Comparison of ENCODE assay signal across 11 cellular contexts in genomic region chr16:85315871-85316270, GRCh38.
A peak's percentile ranks its signal among the peaks of the same experiment; 100 is the strongest.
DNase-seq lines count a peak whose midpoint lies in the region; ATAC-seq and TF ChIP-seq lines count a peak whose summit lies in the region.
"Had no signal": no experiment of that assay in that cellular context is flagged by ENCODE, and none has a peak within 500 bp of the region (broad histone marks: within the 10 kb centered on the region; RNA-seq: fewer than 3 reads in every experiment).

No MANE protein-coding gene starts in this region.

- H3K4me3 ChIP-seq in BLaER1 treated with 17β-estradiol and CSF1 and Interleukin-3, amounts not matched to agents 10 nM and 100 nM: no peak overlapping the region
- H3K4me3 ChIP-seq in Panc1 (ENCODE audit: low read depth in 2 of 2, low read length in 2 of 2) (no peak overlapping the region), gastrocnemius medialis (no peak overlapping the region), heart left ventricle (no peak overlapping the region)

- in situ Hi-C loops in Panc1 (cut with HindIII; ENCODE audit: low pct_unique_long_range_greater_than_20kb, low sequenced_read_pairs) (no loop called here), gastrocnemius medialis (cut with MboI; ENCODE audit: low sequenced_read_pairs in 4 of 4) (no loop called here)

- WGBS in heart left ventricle, 4 donors: 93 to 94% (median 94%) methylated on average over 14 of the region's 14 CpGs

- no peak overlapping the region for H3K9ac ChIP-seq in BLaER1 treated with 17β-estradiol and CSF1 and Interleukin-3, amounts not matched to agents 10 nM and 100 nM
- H3K9ac ChIP-seq: SK-N-SH had no signal

- no peak overlapping the region for H3K27ac ChIP-seq in BLaER1 treated with 17β-estradiol and CSF1 and Interleukin-3, amounts not matched to agents 10 nM and 100 nM
- H3K27ac ChIP-seq in Panc1 (ENCODE audit: low read length) (peak overlapping the region; percentile 98), gastrocnemius medialis (peak overlapping the region; percentile 29 to 53 (median 50)), heart left ventricle (no peak overlapping the region)

- peaks cover 0 to 9% (median 0%) of the 10 kb centered on the region in 11 experiments; a peak in 2 of 22 replicates for H4K20me1 ChIP-seq in BLaER1 treated with 17β-estradiol and CSF1 and Interleukin-3, amounts not matched to agents 10 nM and 100 nM

- POLR2A ChIA-PET in Panc1 (lab: Charles Lee): no interaction called here

- TF ChIP-seq POLR2A in gastrocnemius medialis (IDR thresholded peaks at IDR 0.05) (peak; percentile 35 to 46), heart left ventricle (IDR thresholded peaks at IDR 0.05) (no peak)

- DNase-seq in Panc1 (ENCODE audit: low read depth, low spot score) (no peak), left kidney (ENCODE audit: low read depth, low spot score) (peak; percentile 50), gastrocnemius medialis (peak; percentile 43 to 51), NK-92 (lab: John Stamatoyannopoulos, UW; ENCODE audit: unreplicated experiment) (no peak), heart left ventricle (no peak), activated T-cell treated with anti-CD3 and anti-CD28 coated beads for 4 hours (no peak)
- DNase-seq: DMS153, NCI-H2029 treated with DMSO at 0.1 percent for 48 hours, NCI-H446 treated with DMSO at 0.1 percent for 48 hours had no signal

- intact Hi-C loops in Panc1 (cut with micrococcal nuclease; ENCODE audit: unreplicated experiment) (no loop called here), gastrocnemius medialis (cut with DNase I; ENCODE audit: low total_unique reads) (no loop called here), heart left ventricle (cut with DNase I) (loop anchor here in 3 of 10 donors (5.0 to 10.0 kb wide), 3 partner anchors 81 to 299 kb away; partner anchors contain the start of gene GSE1 (in 1 of the 3))

- H3K36me3 ChIP-seq in BLaER1 treated with 17β-estradiol and CSF1 and Interleukin-3, amounts not matched to agents 10 nM and 100 nM: no peaks in the 10 kb centered on the region
- H3K36me3 ChIP-seq in Panc1 (ENCODE audit: control insufficient read depth, insufficient read depth, low read length) (no peaks in the 10 kb centered on the region), gastrocnemius medialis (no peaks in the 10 kb centered on the region), heart left ventricle (no peaks in the 10 kb centered on the region)

- TF ChIP-seq CTCF in Panc1 (IDR thresholded peaks at IDR 0.05) (no peak), gastrocnemius medialis (IDR thresholded peaks at IDR 0.05 in 4 of 5, conservative IDR thresholded peaks at IDR 0.05 in 1 of 5) (no peak), heart left ventricle (IDR thresholded peaks at IDR 0.05) (no peak)

- CTCF ChIA-PET in Panc1 (lab: Charles Lee): no interaction called here

- peaks cover 0 to 25% (median 0%) of the 10 kb centered on the region in 11 experiments; a peak in 5 of 22 replicates for H3K27me3 ChIP-seq in BLaER1 treated with 17β-estradiol and CSF1 and Interleukin-3, amounts not matched to agents 10 nM and 100 nM
- H3K27me3 ChIP-seq in Panc1 (ENCODE audit: control insufficient read depth, insufficient read depth, low read length) (no peaks in the 10 kb centered on the region), gastrocnemius medialis (no peaks in the 10 kb centered on the region), heart left ventricle (no peaks in the 10 kb centered on the region)

- no peaks in the 10 kb centered on the region for H3K9me3 ChIP-seq in BLaER1 treated with 17β-estradiol and CSF1 and Interleukin-3, amounts not matched to agents 10 nM and 100 nM (replicated peaks in 1 of 11)
- H3K9me3 ChIP-seq in Panc1 (ENCODE audit: control insufficient read depth, insufficient read depth, low read depth, low read length): no peaks in the 10 kb centered on the region
- H3K9me3 ChIP-seq in gastrocnemius medialis: no peaks in the 10 kb centered on the region
- H3K9me3 ChIP-seq in heart left ventricle: no peaks in the 10 kb centered on the region
- H3K9me3 ChIP-seq: SK-N-SH had no signal

- BruUV-seq in Panc1 (replicated peaks; lab: Mats Ljungman, UMichigan): no TSS peak

- H3K4me1 ChIP-seq in BLaER1 treated with 17β-estradiol and CSF1 and Interleukin-3, amounts not matched to agents 10 nM and 100 nM: peaks cover 39 to 88% (median 76%) of the 10 kb centered on the region in 10 experiments
- H3K4me1 ChIP-seq in Panc1 (ENCODE audit: control insufficient read depth, insufficient read depth, low read length) (peaks cover 57% of the 10 kb centered on the region), gastrocnemius medialis (peaks cover 49 to 50% of the 10 kb centered on the region in 2 donors), heart left ventricle (peaks cover 0 to 32% (median 17%) of the 10 kb centered on the region in 12 donors)

- peak overlapping the region in 7 of 11 experiments; percentile 17 to 100 (median 97); a peak in 10 of 22 replicates for H3K4me2 ChIP-seq in BLaER1 treated with 17β-estradiol and CSF1 and Interleukin-3, amounts not matched to agents 10 nM and 100 nM
- H3K4me2 ChIP-seq: SK-N-SH had no signal

- no peak for ATAC-seq in Panc1
- peak; percentile 61 to 77 for ATAC-seq in gastrocnemius medialis
- no peak for ATAC-seq in heart left ventricle

Comparison
In these comparisons a context has a peak if more than half of its experiments do, and no peak if none do; other contexts are left out.
1. H3K27ac ChIP-seq: peak in Panc1 (single experiment) and gastrocnemius medialis (4 of 4); none in BLaER1 treated with 17β-estradiol and CSF1 and Interleukin-3, amounts not matched to agents 10 nM and 100 nM (0 of 11) and heart left ventricle (0 of 12).
2. ATAC-seq: peak in gastrocnemius medialis (2 of 2); none in Panc1 (single experiment) and heart left ventricle (0 of 4).
3. DNase-seq: peak in left kidney (single experiment) and gastrocnemius medialis (2 of 2); none in Panc1 (single experiment), NK-92 (single experiment), heart left ventricle (0 of 5) and activated T-cell treated with anti-CD3 and anti-CD28 coated beads for 4 hours (single experiment).
4. POLR2A ChIP-seq: peak in gastrocnemius medialis (2 of 2); none in heart left ventricle (0 of 2).